Comparison of ENCODE assay signal across 18 cellular contexts in the genomic region with DNA sequence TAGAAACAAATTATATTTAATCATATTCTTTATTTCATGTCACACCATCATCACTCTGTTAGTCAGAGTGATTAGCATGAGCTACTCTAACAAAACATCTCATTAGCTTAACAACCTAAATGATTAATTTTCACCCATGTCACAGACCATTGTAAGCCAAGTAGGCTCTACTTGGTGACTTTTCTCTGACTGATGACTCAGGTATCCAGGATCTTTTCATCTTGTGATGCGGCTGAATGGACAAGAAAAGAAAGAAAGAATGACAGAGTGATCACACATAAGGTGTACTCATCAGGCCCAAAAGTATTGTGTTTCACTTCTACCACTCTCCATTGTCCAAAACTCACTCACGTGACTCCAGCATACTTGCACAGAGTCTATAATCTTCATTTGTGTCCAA.
"Had no signal": no experiment of that assay in that cellular context is flagged by ENCODE, and none has a peak within 500 bp of the region (broad histone marks: within the 10 kb centered on the region; RNA-seq: fewer than 3 reads in every experiment).

No MANE protein-coding gene starts in this region.

- H3K27ac ChIP-seq: breast epithelium, hepatocyte had no signal

- ATAC-seq: activated naive CD8-positive, alpha-beta T cell treated with anti-CD3 and anti-CD28 coated beads, Interleukin-2, amount 50 U/mL, for 24 hours; left lobe of liver had no signal

- H3K36me3 ChIP-seq: breast epithelium had no signal

- DNase-seq: activated CD4-positive, alpha-beta T cell treated with anti-CD3 and anti-CD28 coated beads for 1 hour; activated CD8-positive, alpha-beta memory T cell treated with anti-CD3 and anti-CD28 coated beads for 24 hours; activated CD8-positive, alpha-beta memory T cell treated with anti-CD3 and anti-CD28 coated beads, Interleukin-2, amount 50 U/mL, for 48 hours; activated effector memory CD4-positive, alpha-beta T cell treated with Interleukin-2 at 50 U/mL for 16 hours; activated naive CD4-positive, alpha-beta T cell treated with anti-CD3 and anti-CD28 coated beads, Interleukin-2, amount 10 ng/mL, durations not matched to agents 7 days and 5 days; activated naive CD8-positive, alpha-beta T cell treated with anti-CD3 and anti-CD28 coated beads, Interleukin-2, amount 50 U/mL, for 24 hours; activated T-cell treated with anti-CD3 and anti-CD28 coated beads, Interleukin-2, amount 50 U/mL, for 48 hours; aorta; endodermal cell; erythroblast; midbrain; nucleus accumbens; stimulated activated CD8-positive, alpha-beta memory T cell treated with anti-CD3 and anti-CD28 coated beads, Interleukin-4, amount 100 ng/mL, for 48 hours; stimulated activated naive CD4-positive, alpha-beta T cell; T1000 had no signal

- H3K4me3 ChIP-seq: breast epithelium, hepatocyte had no signal

- H3K27me3 ChIP-seq: breast epithelium, hepatocyte had no signal
